13 cellular contexts compared by ENCODE assay signal in genomic region chr17:52157603-52158449, GRCh38. TPM values are rescaled to one million over a fixed set of nuclear protein-coding genes. Genes with fewer than 3 reads are reported as not detected.
DNase-seq lines count a peak whose midpoint lies in the region; ATAC-seq and TF ChIP-seq lines count a peak whose summit lies in the region.
"Had no signal": no experiment of that assay in that cellular context is flagged by ENCODE, and none has a peak within 500 bp of the region (broad histone marks: within the 10 kb centered on the region; RNA-seq: fewer than 3 reads in every experiment).

No MANE protein-coding gene starts in this region.

- H3K9ac ChIP-seq in mesendoderm (ENCODE audit: low read length), result peak overlapping the region; percentile 9

- no peak overlapping the region for H3K4me3 Mint-ChIP-seq in chondrocyte (ENCODE audit: unreplicated experiment)

- H3K4ac ChIP-seq in mesendoderm (ENCODE audit: low read depth, low read length), result no peak overlapping the region

- no peak overlapping the region for H2AK5ac ChIP-seq in mesendoderm (ENCODE audit: low read length)

- no peak overlapping the region for H2BK5ac ChIP-seq in mesendoderm (ENCODE audit: low read length)

- H2BK120ac ChIP-seq in mesendoderm (ENCODE audit: low read depth, low read length), result no peak overlapping the region

- H3K4me3 ChIP-seq in BE2C (ENCODE audit: low read depth, low read length) (peak overlapping the region; percentile 75), mesendoderm (ENCODE audit: low read length) (peak overlapping the region; percentile 7)

- H3K4me2 ChIP-seq in mesendoderm (ENCODE audit: low read length), result peak overlapping the region; percentile 66

- peaks cover 55% of the 10 kb centered on the region for H3K27me3 Mint-ChIP-seq in chondrocyte (ENCODE audit: low read depth)

- H4K8ac ChIP-seq in mesendoderm (ENCODE audit: low read depth, low read length), result no peak overlapping the region

- ATAC-seq in GM21367 (IDR thresholded peaks at IDR 0.05; ENCODE audit: unreplicated experiment) (no peak), HG02763 (IDR thresholded peaks at IDR 0.05; ENCODE audit: unreplicated experiment) (no peak)

- no peak overlapping the region for H4K5ac ChIP-seq in mesendoderm (ENCODE audit: low read length)

- no peak overlapping the region for H3K27ac ChIP-seq in mesendoderm (ENCODE audit: low read depth, low read length)

- no peak overlapping the region for H3K18ac ChIP-seq in mesendoderm (ENCODE audit: low read length)

- H3K79me2 ChIP-seq in mesendoderm (ENCODE audit: control insufficient read depth, insufficient read depth, low read length), result no peaks in the 10 kb centered on the region

- TF ChIP-seq CTCF in BE2C (IDR thresholded peaks at IDR 0.05; ENCODE audit: low read depth, low read length), result no peak
- TF ChIP-seq CTCF in GM20000 (IDR thresholded peaks at IDR 0.05; ENCODE audit: extremely low read depth, missing control alignments), result no peak
- TF ChIP-seq CTCF in chondrocyte (IDR thresholded peaks at IDR 0.05), result no peak

- H3K4me1 Mint-ChIP-seq in chondrocyte (ENCODE audit: low read depth), result peaks cover 10% of the 10 kb centered on the region

- no peaks in the 10 kb centered on the region for H3K79me1 ChIP-seq in mesendoderm (ENCODE audit: low read length)

- WGBS in mesendoderm (ENCODE audit: extremely low coverage, insufficient coverage, low lambda C conversion rate), result no CpG with 5 or more reads among the region's 68 CpGs

- peaks cover 2% of the 10 kb centered on the region for H3K36me3 Mint-ChIP-seq in chondrocyte (ENCODE audit: low read depth)
- H3K36me3 Mint-ChIP-seq: CD4-positive, CD25-positive, alpha-beta regulatory T cell had no signal

- H3K9me3 ChIP-seq in BE2C, result no peaks in the 10 kb centered on the region

- no peak overlapping the region for H2BK15ac ChIP-seq in mesendoderm (replicated peaks; ENCODE audit: low read depth)

- no peaks in the 10 kb centered on the region for H3K4me1 ChIP-seq in BE2C
- H3K4me1 ChIP-seq in mesendoderm (ENCODE audit: control insufficient read depth, low read depth, low read length), result no peaks in the 10 kb centered on the region

- H3K27me3 ChIP-seq in BE2C, result peaks cover 20% of the 10 kb centered on the region
- peaks cover 24% of the 10 kb centered on the region for H3K27me3 ChIP-seq in mesendoderm (ENCODE audit: insufficient read depth, low read length, poor library complexity)

- no peaks in the 10 kb centered on the region for H3K36me3 ChIP-seq in BE2C
- no peaks in the 10 kb centered on the region for H3K36me3 ChIP-seq in mesendoderm (ENCODE audit: control insufficient read depth, insufficient read depth, low read length)

- no peak overlapping the region for H3K27ac Mint-ChIP-seq in chondrocyte (ENCODE audit: unreplicated experiment)

- H3K56ac ChIP-seq in mesendoderm (ENCODE audit: low read length), result peak overlapping the region; percentile 49

- DNase-seq in BE2C (peak; percentile 43), GM20000 (ENCODE audit: low spot score) (peak; percentile 13), chondrocyte (ENCODE audit: low spot score) (peak; percentile 81), mesendoderm (peak; percentile 32), HK-2 (ENCODE audit: unreplicated experiment) (no peak), KG1 (lab: John Stamatoyannopoulos, UW) (no peak)
- DNase-seq: CD4-positive, CD25-positive, alpha-beta regulatory T cell; IMR-90; SHP77 treated with DMSO at 0.1 percent for 48 hours had no signal

- H3K23ac ChIP-seq in mesendoderm (ENCODE audit: low read length), result no peak overlapping the region

- peaks cover 6% of the 10 kb centered on the region for H3K9me3 Mint-ChIP-seq in chondrocyte (ENCODE audit: low read depth)

RNA-seq across cellular contexts. Expression of gene CA10, which starts 0.7 kb away (rescaled TPM):
- polyA plus RNA-seq in BE2C (2012; ENCODE audit: insufficient read depth, insufficient read length, low read depth), result not detected
- not detected in 3 replicates for total RNA-seq in chondrocyte
- polyA plus RNA-seq in mesendoderm (2013, experiment 1 of 2), result 0.62 TPM
- polyA plus RNA-seq in mesendoderm (2013, experiment 2 of 2), result 0.45 TPM
- total RNA-seq: CD4-positive, CD25-positive, alpha-beta regulatory T cell; fibroblast of lung; IMR-90; lower leg skin had no signal
- polyA plus RNA-seq: CD4-positive, CD25-positive, alpha-beta regulatory T cell; fibroblast of lung; IMR-90 had no signal

Comparison
In these comparisons a context has a peak if more than half of its experiments do, and no peak if none do; other contexts are left out.
1. DNase-seq: peak in BE2C (single experiment), GM20000 (single experiment), chondrocyte (single experiment) and mesendoderm (single experiment); none in HK-2 (single experiment) and KG1 (single experiment).